ENCODE assay signal across 14 cellular contexts in the genomic region with DNA sequence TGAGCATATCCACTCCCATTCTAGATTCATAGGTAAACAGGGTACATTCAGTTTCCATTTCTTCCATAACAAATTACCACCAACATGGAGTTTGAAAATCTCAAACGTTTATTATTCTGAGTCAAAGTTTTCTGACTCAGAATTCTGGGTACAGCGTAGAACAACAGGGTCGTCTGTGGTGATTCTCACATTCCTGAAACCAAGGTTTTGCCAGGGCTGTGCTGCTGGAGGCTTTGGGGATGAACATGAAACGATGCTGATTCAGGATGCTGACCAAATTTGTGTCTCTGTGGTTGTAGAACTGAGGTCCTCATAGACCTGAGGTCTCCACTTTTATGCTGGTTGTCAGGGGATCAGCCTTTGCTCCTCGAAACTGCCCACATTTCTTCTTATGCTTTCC.
A peak's percentile ranks its signal among the peaks of the same experiment; 100 is the strongest.
DNase-seq lines count a peak whose midpoint lies in the region; TF ChIP-seq lines count a peak whose summit lies in the region.
"Had no signal": no experiment of that assay in that cellular context is flagged by ENCODE, and none has a peak within 500 bp of the region (broad histone marks: within the 10 kb centered on the region; RNA-seq: fewer than 3 reads in every experiment).

No MANE protein-coding gene starts in this region.

- H3K27ac ChIP-seq in KMS-11, result peak overlapping the region; percentile 69
- H3K27ac ChIP-seq in osteoblast (ENCODE audit: low read depth, low read length), result no peak overlapping the region

- H3K4me3 ChIP-seq in KMS-11 (IDR thresholded peaks at IDR 0.05; ENCODE audit: insufficient read depth, low read depth, low read length) (no peak overlapping the region), osteoblast (ENCODE audit: insufficient read depth, low read length) (no peak overlapping the region)

- DNase-seq in EL (peak; percentile 37), astrocyte of the hippocampus (ENCODE audit: low read depth, low spot score) (peak; percentile 48), osteoblast (ENCODE audit: insufficient read length, low spot score, missing footprints) (peak; percentile 46), cortex of kidney (lab: John Stamatoyannopoulos, UW) (no peak), NCI-H128 (lab: John Stamatoyannopoulos, UW; ENCODE audit: unreplicated experiment) (no peak), GF-D8 (lab: John Stamatoyannopoulos, UW) (no peak)
- DNase-seq: CD8-positive, alpha-beta T cell; DND-41; H7; Kasumi-1; NCI-H1694; NCI-H748 treated with DMSO at 0.1 percent for 48 hours; SK-N-SH had no signal

- H4K20me1 ChIP-seq in KMS-11 (ENCODE audit: insufficient read depth) (no peaks in the 10 kb centered on the region), osteoblast (ENCODE audit: insufficient read depth, low read length) (no peaks in the 10 kb centered on the region)

- TF ChIP-seq CTCF in KMS-11 (conservative IDR thresholded peaks at IDR 0.05; ENCODE audit: low read depth, low read length) (no peak), osteoblast (IDR thresholded peaks at IDR 0.05; ENCODE audit: extremely low read depth, low read depth, low read length) (no peak)

- peak overlapping the region; percentile 69 for H2AFZ ChIP-seq in KMS-11 (ENCODE audit: low read depth)
- peak overlapping the region; percentile 56 for H2AFZ ChIP-seq in osteoblast (ENCODE audit: low read length)

- H3K27me3 ChIP-seq in KMS-11 (ENCODE audit: insufficient read depth, low read depth) (no peaks in the 10 kb centered on the region), osteoblast (ENCODE audit: insufficient read depth, low read length) (no peaks in the 10 kb centered on the region)

- H3K9me3 ChIP-seq in osteoblast (ENCODE audit: low read depth, low read length), result no peaks in the 10 kb centered on the region
- H3K9me3 ChIP-seq: SK-N-SH had no signal

- no peak overlapping the region for H3K9ac ChIP-seq in KMS-11
- H3K9ac ChIP-seq: SK-N-SH had no signal

- H3K36me3 ChIP-seq in KMS-11 (ENCODE audit: insufficient read depth), result no peaks in the 10 kb centered on the region
- no peaks in the 10 kb centered on the region for H3K36me3 ChIP-seq in osteoblast (ENCODE audit: insufficient read depth, low read length)

- H3K4me2 ChIP-seq in KMS-11, result peak overlapping the region; percentile 82
- no peak overlapping the region for H3K4me2 ChIP-seq in osteoblast (ENCODE audit: insufficient read depth, low read length)
- H3K4me2 ChIP-seq: SK-N-SH had no signal

- H3K79me2 ChIP-seq in KMS-11 (ENCODE audit: insufficient read depth, low read depth) (no peaks in the 10 kb centered on the region), osteoblast (ENCODE audit: insufficient read depth, low read length) (no peaks in the 10 kb centered on the region)

- H3K4me1 ChIP-seq in KMS-11 (ENCODE audit: low read depth, poor library complexity, severe bottlenecking) (peaks cover 26% of the 10 kb centered on the region), osteoblast (ENCODE audit: insufficient read depth, low read length) (peaks cover 14% of the 10 kb centered on the region)

Comparison
In these comparisons a context has a peak if more than half of its experiments do, and no peak if none do; other contexts are left out.
1. DNase-seq: peak in EL (single experiment), astrocyte of the hippocampus (single experiment) and osteoblast (single experiment); none in cortex of kidney (single experiment), NCI-H128 (single experiment) and GF-D8 (single experiment).